In the genomic region with DNA sequence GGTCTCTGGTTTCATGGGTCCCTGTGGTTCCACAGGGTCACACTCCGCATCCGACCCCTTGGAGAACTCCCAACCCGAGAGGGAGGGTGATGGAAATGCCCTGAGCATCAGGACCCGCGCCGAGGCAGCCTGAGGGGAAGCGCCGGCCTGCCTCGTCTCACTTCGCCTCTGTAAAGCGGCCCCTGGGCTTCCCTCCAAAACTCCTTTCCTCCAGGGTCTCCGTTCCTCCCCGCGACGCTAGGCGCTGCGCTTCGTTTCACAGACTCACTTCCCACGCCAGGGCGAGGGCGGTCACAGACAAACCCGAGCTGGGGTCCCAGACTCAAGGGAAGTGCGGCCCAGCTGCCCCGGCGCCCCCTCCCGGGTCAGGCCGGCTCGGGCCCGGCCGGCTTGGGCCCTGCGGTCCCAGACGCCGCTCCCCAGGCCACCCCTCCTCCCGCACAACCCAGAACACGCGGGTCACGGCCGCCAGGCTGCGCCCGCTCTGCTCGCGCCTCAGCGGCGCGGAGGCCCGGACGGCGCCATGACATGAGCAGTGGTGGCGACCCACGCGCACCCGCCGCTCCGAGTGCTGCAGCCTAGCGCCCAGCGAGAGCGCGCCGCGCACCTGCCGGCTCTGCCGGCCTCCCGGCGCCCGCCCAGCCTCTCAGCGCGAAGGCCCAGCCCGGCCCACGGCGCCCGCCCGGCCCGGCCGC, we compare ENCODE assay signal across 9 cellular contexts. TPM values are rescaled to one million over a fixed set of nuclear protein-coding genes. Genes with fewer than 3 reads are reported as not detected.
A peak's percentile ranks its signal among the peaks of the same experiment; 100 is the strongest.
DNase-seq lines count a peak whose midpoint lies in the region; ATAC-seq and TF ChIP-seq lines count a peak whose summit lies in the region.
"Had no signal": no experiment of that assay in that cellular context is flagged by ENCODE, and none has a peak within 500 bp of the region (broad histone marks: within the 10 kb centered on the region; RNA-seq: fewer than 3 reads in every experiment).

No MANE protein-coding gene starts in this region.

- no peaks in the 10 kb centered on the region for H3K9me3 Mint-ChIP-seq in T-cell

- CTCF ChIA-PET in T-cell (lab: Charles Lee), result interaction anchor here (0.6 to 6.2 kb wide), 8 partner anchors 21 to 494 kb away, joined by 3 to 56 read pairs (median 5); no protein-coding TSS in a partner anchor

- H3K4me3 Mint-ChIP-seq in T-cell, result peak overlapping the region; percentile 82 to 88 (median 87)

- H3K4me3 ChIP-seq in BE2C (ENCODE audit: low read depth, low read length) (peak overlapping the region; percentile 60), ascending aorta (peak overlapping the region; percentile 66 to 75), spleen (peak overlapping the region; percentile 66 to 91 (median 72))

- TF ChIP-seq CTCF in BE2C (IDR thresholded peaks at IDR 0.05; ENCODE audit: low read depth, low read length) (no peak), ascending aorta (IDR thresholded peaks at IDR 0.05) (peak in 1 of 3 experiments; percentile 2), spleen (IDR thresholded peaks at IDR 0.05 in 8 of 11, conservative IDR thresholded peaks at IDR 0.05 in 3 of 11) (peak in 2 of 11 experiments; percentile 14 to 15)

- H3K36me3 Mint-ChIP-seq in T-cell, result no peaks in the 10 kb centered on the region

- peak; percentile 36 for ATAC-seq in GM19395 (IDR thresholded peaks at IDR 0.05; ENCODE audit: unreplicated experiment)
- ATAC-seq in HG03457 (IDR thresholded peaks at IDR 0.05; ENCODE audit: unreplicated experiment), result peak; percentile 41
- peak; percentile 43 to 77 (median 72) for ATAC-seq in T-cell (replicated peaks in 1 of 4)
- ATAC-seq in GM18519 (IDR thresholded peaks at IDR 0.05; ENCODE audit: low FRiP score, unreplicated experiment), result no peak

- no peak for TF ChIP-seq POLR2A in spleen (IDR thresholded peaks at IDR 0.05)

- H3K36me3 ChIP-seq in BE2C (no peaks in the 10 kb centered on the region), ascending aorta (no peaks in the 10 kb centered on the region), spleen (no peaks in the 10 kb centered on the region)

- H3K9me3 ChIP-seq in BE2C (no peaks in the 10 kb centered on the region), ascending aorta (no peaks in the 10 kb centered on the region), spleen (no peaks in the 10 kb centered on the region)

- intact Hi-C loops in ascending aorta (cut with DNase I), result no loop called here
- intact Hi-C loops in spleen (cut with DNase I; ENCODE audit: low total_unique reads), result no loop called here

- H3K4me1 Mint-ChIP-seq in T-cell, result peaks cover 72 to 73% (median 73%) of the 10 kb centered on the region in 3 donors

- no peaks in the 10 kb centered on the region for H3K4me1 ChIP-seq in BE2C
- peaks cover 0 to 4% of the 10 kb centered on the region in 2 donors for H3K4me1 ChIP-seq in ascending aorta
- H3K4me1 ChIP-seq in spleen, result peaks cover 39 to 71% (median 68%) of the 10 kb centered on the region in 6 donors

- WGBS in spleen, 5 donors, result 0 to 1% (median 0%) methylated on average over 16 to 74 of the region's 74 CpGs

- DNase-seq in BE2C, result peak; percentile 45
- peak in 33 of 34 experiments; percentile 36 to 73 (median 56) for DNase-seq in T-cell
- no peak for DNase-seq in ascending aorta (ENCODE audit: low spot score in 2 of 2)
- DNase-seq in iPS-NIHi7 (ENCODE audit: extremely low spot score), result peak; percentile 58
- DNase-seq in spleen, result peak; percentile 94

- H3K27me3 ChIP-seq in BE2C, result no peaks in the 10 kb centered on the region
- no peaks in the 10 kb centered on the region for H3K27me3 ChIP-seq in ascending aorta
- peaks cover 0 to 14% (median 0%) of the 10 kb centered on the region in 7 donors for H3K27me3 ChIP-seq in spleen (replicated peaks in 1 of 7)

- H3K27ac ChIP-seq in ascending aorta (peak overlapping the region in 1 of 2 donors; percentile 7), spleen (peak overlapping the region; percentile 81 to 98 (median 90))

- no peaks in the 10 kb centered on the region for H3K27me3 Mint-ChIP-seq in T-cell

- H3K27ac Mint-ChIP-seq in T-cell, result peak overlapping the region; percentile 94 to 99

- POLR2A ChIA-PET in T-cell (lab: Charles Lee), result interaction anchor here in 1 of 2 donors (0.6 to 1.5 kb wide), 2 partner anchors 32 to 353 kb away, joined by 3 read pairs; no protein-coding TSS in a partner anchor

RNA-seq across cellular contexts. Expression of gene NUP210, which starts 0.6 kb away (rescaled TPM):
- 24.3 TPM for polyA plus RNA-seq in BE2C (2012; ENCODE audit: insufficient read depth, insufficient read length, low read depth)
- total RNA-seq in T-cell (100 to 1,000 TPM; 117 to 148 (median 125) TPM), ascending aorta (11.0 TPM), spleen (10 to 100 TPM; 49.8 to 76.8 (median 64.2) TPM)
- 10 to 100 TPM; 20.1 to 35.0 (median 23.6) TPM for polyA plus RNA-seq in spleen
- total RNA-seq: myocyte had no signal

Comparison
In these comparisons a context has a peak if more than half of its experiments do, and no peak if none do; other contexts are left out.
1. DNase-seq: peak in BE2C (single experiment), T-cell (33 of 34), iPS-NIHi7 (single experiment) and spleen (single experiment); none in ascending aorta (0 of 2).
2. Peak in every context shown above with its lines, with median percentiles within 50 percentile points of each other: H3K4me3 ChIP-seq.